In the genomic region with DNA sequence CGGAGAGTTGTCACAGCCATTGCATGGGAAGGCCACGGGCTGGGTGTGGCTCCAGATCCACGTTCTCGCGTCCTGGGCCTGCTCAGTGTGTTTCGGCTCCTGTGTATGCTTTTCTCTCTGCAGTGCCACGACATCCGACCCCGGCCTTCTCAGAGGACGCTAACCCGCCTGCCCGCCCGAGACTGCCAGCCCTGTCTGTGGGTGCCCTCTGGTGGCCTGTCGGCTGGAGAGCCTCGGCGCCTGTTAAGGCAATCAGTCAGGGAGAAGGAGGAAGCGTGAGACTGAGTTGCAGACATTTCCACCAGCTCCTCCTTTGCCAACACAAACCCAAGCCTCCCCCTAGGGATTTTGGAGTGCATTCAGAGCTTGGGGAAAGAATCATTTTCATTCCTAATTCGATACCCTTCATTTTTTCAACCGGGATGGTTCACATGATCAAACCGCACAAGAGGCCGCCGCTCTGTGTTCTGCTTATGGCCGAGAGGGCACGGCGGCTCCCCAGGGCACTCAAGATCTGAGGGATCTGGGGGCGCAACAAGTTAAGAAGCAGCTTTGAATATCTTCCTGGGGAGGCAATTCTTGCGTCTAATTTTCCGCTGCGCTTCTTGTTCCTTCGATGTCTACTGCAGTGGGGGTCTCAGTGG, we compare ENCODE assay signal across 7 cellular contexts. TPM values are rescaled to one million over a fixed set of nuclear protein-coding genes. Genes with fewer than 3 reads are reported as not detected.
DNase-seq lines count a peak whose midpoint lies in the region; ATAC-seq and TF ChIP-seq lines count a peak whose summit lies in the region.

No MANE protein-coding gene starts in this region.

- H3K27ac ChIP-seq in OCI-LY3 (ENCODE audit: low read length), result no peak overlapping the region

- no peaks in the 10 kb centered on the region for H3K9me3 ChIP-seq in OCI-LY3 (ENCODE audit: insufficient read depth, low read length)

- no peaks in the 10 kb centered on the region for H3K36me3 ChIP-seq in OCI-LY3 (replicated peaks; ENCODE audit: low read depth, low read length)

- DNase-seq in KG1 (lab: John Stamatoyannopoulos, UW), result peak; percentile 10
- peak; percentile 56 for DNase-seq in activated T-cell treated with anti-CD3 and anti-CD28 coated beads for 1 hour (ENCODE audit: low read depth)
- peak; percentile 81 for DNase-seq in epithelial cell of esophagus (ENCODE audit: low read depth)
- peak; percentile 85 for DNase-seq in myocyte (ENCODE audit: low read depth)
- DNase-seq in stimulated activated CD8-positive, alpha-beta memory T cell treated with anti-CD3 and anti-CD28 coated beads, Interleukin-7, amount 100 ng/mL, for 24 hours (ENCODE audit: low read depth), result peak; percentile 56

- TF ChIP-seq CTCF in OCI-LY3 (IDR thresholded peaks at IDR 0.05; ENCODE audit: low read depth, low read length) (peak; percentile 100), epithelial cell of esophagus (IDR thresholded peaks at IDR 0.05; ENCODE audit: insufficient read depth, low read depth, low read length, missing control alignments) (peak; percentile 93)

- peaks cover 3% of the 10 kb centered on the region; the same call in 1 of the 2 replicates for H3K4me1 ChIP-seq in OCI-LY3 (ENCODE audit: low read length)

- H4K20me1 ChIP-seq in OCI-LY3 (ENCODE audit: insufficient read depth, low read length), result no peaks in the 10 kb centered on the region

- H3K4me3 ChIP-seq in OCI-LY3 (ENCODE audit: low read length), result peak overlapping the region; percentile 63
- no peak overlapping the region for H3K4me3 ChIP-seq in epithelial cell of esophagus (ENCODE audit: low read length)

- H3K27me3 ChIP-seq in OCI-LY3 (ENCODE audit: low read depth, low read length), result peaks cover 44% of the 10 kb centered on the region

- peak; percentile 78 for ATAC-seq in GM18498 (IDR thresholded peaks at IDR 0.05; ENCODE audit: unreplicated experiment)

- H2AFZ ChIP-seq in OCI-LY3 (ENCODE audit: low read depth, low read length), result peak overlapping the region; percentile 94

- no peaks in the 10 kb centered on the region for H3K79me2 ChIP-seq in OCI-LY3 (ENCODE audit: low read length)

- H3K4me2 ChIP-seq in OCI-LY3 (ENCODE audit: low read length), result peak overlapping the region; percentile 86

- peak overlapping the region; percentile 36; the same call in 1 of the 2 replicates for H3K9ac ChIP-seq in OCI-LY3 (ENCODE audit: low read length)

RNA-seq across cellular contexts. Expression of gene ZBTB7C, which starts 37.5 kb away (rescaled TPM):
- 16.4 and 26.6 TPM in 2 replicates for total RNA-seq in myocyte
- 8.0 TPM for polyA plus RNA-seq in myocyte (2012)

Comparison
In these comparisons a context has a peak if more than half of its experiments do, and no peak if none do; other contexts are left out.
1. DNase-seq: peak in every context shown above with its lines; median percentile 85 in myocyte; 81 in epithelial cell of esophagus; 56 in activated T-cell treated with anti-CD3 and anti-CD28 coated beads for 1 hour; 56 in stimulated activated CD8-positive, alpha-beta memory T cell treated with anti-CD3 and anti-CD28 coated beads, Interleukin-7, amount 100 ng/mL, for 24 hours; 10 in KG1.